ENCODE assay signal across 9 cellular contexts in genomic region chr6:20542927-20543602, GRCh38. TPM values are rescaled to one million over a fixed set of nuclear protein-coding genes. Genes with fewer than 3 reads are reported as not detected.
DNase-seq lines count a peak whose midpoint lies in the region; ATAC-seq, FAIRE-seq and TF ChIP-seq lines count a peak whose summit lies in the region.
"Had no signal": no experiment of that assay in that cellular context is flagged by ENCODE, and none has a peak within 500 bp of the region (broad histone marks: within the 10 kb centered on the region; RNA-seq: fewer than 3 reads in every experiment).

No MANE protein-coding gene starts in this region.

- intact Hi-C loops in adrenal gland (cut with DNase I) (no loop called here), heart left ventricle (cut with DNase I) (no loop called here)

- H3K9me3 ChIP-seq in adrenal gland (replicated peaks in 1 of 3) (no peaks in the 10 kb centered on the region), heart left ventricle (no peaks in the 10 kb centered on the region)

- no peaks in the 10 kb centered on the region for H3K27me3 ChIP-seq in bronchial epithelial cell (ENCODE audit: control insufficient read depth, insufficient read depth, low read length)
- H3K27me3 ChIP-seq in adrenal gland: no peaks in the 10 kb centered on the region
- H3K27me3 ChIP-seq in heart left ventricle: no peaks in the 10 kb centered on the region
- H3K27me3 ChIP-seq: BLaER1 had no signal

- no peak for TF ChIP-seq CTCF in bronchial epithelial cell (IDR thresholded peaks at IDR 0.05; ENCODE audit: insufficient read depth, low read length, severe bottlenecking)
- no peak for TF ChIP-seq CTCF in adrenal gland (IDR thresholded peaks at IDR 0.05)
- no peak for TF ChIP-seq CTCF in heart left ventricle (IDR thresholded peaks at IDR 0.05)

- 79 to 87% (median 81%) methylated on average over 2 of the region's 2 CpGs for WGBS in adrenal gland, 4 donors
- 82 to 88% (median 86%) methylated on average over 2 of the region's 2 CpGs for WGBS in heart left ventricle, 4 donors

- no peaks in the 10 kb centered on the region for H3K36me3 ChIP-seq in bronchial epithelial cell (ENCODE audit: control insufficient read depth, insufficient read depth, low read length)
- peaks cover 0 to 7% of the 10 kb centered on the region in 2 donors for H3K36me3 ChIP-seq in adrenal gland (replicated peaks in 1 of 2)
- H3K36me3 ChIP-seq in heart left ventricle: peaks cover 0 to 66% (median 28%) of the 10 kb centered on the region in 9 donors

- peak; percentile 98 for ATAC-seq in HG02642 (IDR thresholded peaks at IDR 0.05; ENCODE audit: poor library complexity, unreplicated experiment)
- ATAC-seq in heart left ventricle: no peak

- H3K27ac ChIP-seq in adrenal gland (no peak overlapping the region), heart left ventricle (no peak overlapping the region)
- H3K27ac ChIP-seq: BLaER1 had no signal

- peaks cover 0 to 5% of the 10 kb centered on the region in 2 donors for H3K4me1 ChIP-seq in adrenal gland (replicated peaks in 1 of 2)
- H3K4me1 ChIP-seq in heart left ventricle: peaks cover 0 to 15% (median 0%) of the 10 kb centered on the region in 12 donors

- peak; percentile 97 for FAIRE-seq in bronchial epithelial cell (lab: Jason Lieb, UNC)

- TF ChIP-seq POLR2A in adrenal gland (IDR thresholded peaks at IDR 0.05) (no peak), heart left ventricle (IDR thresholded peaks at IDR 0.05) (no peak)

- DNase-seq in activated CD4-positive, alpha-beta T cell treated with anti-CD3 and anti-CD28 coated beads for 48 hours: peak; percentile 28
- no peak for DNase-seq in activated CD4-positive, alpha-beta T cell treated with anti-CD3 and anti-CD28 coated beads, Interleukin-2, amount 50 U/mL, for 1 hour
- DNase-seq in NCI-H1930 (lab: John Stamatoyannopoulos, UW) (peak; percentile 79 to 90), bronchial epithelial cell (ENCODE audit: low read depth) (peak; percentile 100), adrenal gland (no peak), heart left ventricle (no peak), T-helper 9 cell (no peak)

- H3K4me3 ChIP-seq in bronchial epithelial cell (ENCODE audit: low read depth, low read length) (no peak overlapping the region), adrenal gland (no peak overlapping the region), heart left ventricle (no peak overlapping the region)
- H3K4me3 ChIP-seq: BLaER1 had no signal

RNA-seq across cellular contexts. Expression of gene CDKAL1, which starts 8.8 kb away (rescaled TPM):
- total RNA-seq in bronchial epithelial cell (13.4 and 16.9 TPM in 2 replicates), adrenal gland (10 to 100 TPM in 6 of 8 donors, 1 to 10 TPM in 2; 8.5 to 14.4 (median 11.3) TPM), heart left ventricle (10 to 100 TPM in 4 of 9 donors, 1 to 10 TPM in 5; 7.5 to 14.3 (median 9.9) TPM)
- polyA plus RNA-seq in adrenal gland (1 to 10 TPM; 3.9 to 8.4 (median 5.5) TPM), heart left ventricle (1 to 10 TPM; 3.2 to 5.2 TPM)

Comparison
In these comparisons a context has a peak if more than half of its experiments do, and no peak if none do; other contexts are left out.
1. DNase-seq: peak in activated CD4-positive, alpha-beta T cell treated with anti-CD3 and anti-CD28 coated beads for 48 hours (single experiment), NCI-H1930 (2 of 2) and bronchial epithelial cell (single experiment); none in activated CD4-positive, alpha-beta T cell treated with anti-CD3 and anti-CD28 coated beads, Interleukin-2, amount 50 U/mL, for 1 hour (single experiment), adrenal gland (0 of 7), heart left ventricle (0 of 5) and T-helper 9 cell (single experiment).